16 cellular contexts compared by ENCODE assay signal in genomic region chr9:91483189-91483691, GRCh38. TPM values are rescaled to one million over a fixed set of nuclear protein-coding genes. Genes with fewer than 3 reads are reported as not detected.
DNase-seq lines count a peak whose midpoint lies in the region; ATAC-seq, FAIRE-seq and TF ChIP-seq lines count a peak whose summit lies in the region.
"Had no signal": no experiment of that assay in that cellular context is flagged by ENCODE, and none has a peak within 500 bp of the region (broad histone marks: within the 10 kb centered on the region; RNA-seq: fewer than 3 reads in every experiment).

No MANE protein-coding gene starts in this region.

- 73% methylated on average over 3 of the region's 5 CpGs; no CpG with 5 or more reads in 1 of the 2 experiments for WGBS in IMR-90 (ENCODE audit: extremely low coverage in 2 of 2, insufficient read length in 1 of 2), 2 experiments

- 0 out of 3 replicates have a peak overlapping the region, but pooled peaks have one; percentile 58 for H2BK15ac ChIP-seq in IMR-90 (ENCODE audit: low read depth, low read length)

- peak overlapping the region in 1 of 2 experiments; percentile 35; a peak in 2 of 4 replicates for H4K8ac ChIP-seq in IMR-90 (ENCODE audit: low read depth in 2 of 2, low read length in 2 of 2)

- FAIRE-seq in GM12891 (lab: Jason Lieb, UNC) = no peak

- no peak overlapping the region for H2AK5ac ChIP-seq in IMR-90 (ENCODE audit: low read depth, low read length)

- peaks cover 10% of the 10 kb centered on the region for H3K4me1 ChIP-seq in IMR-90 (ENCODE audit: control insufficient read depth, insufficient read depth, low read length)
- H3K4me1 ChIP-seq in fibroblast of lung (ENCODE audit: control insufficient read depth, extremely low read depth, insufficient read depth, low read length) = no peaks in the 10 kb centered on the region
- peaks cover 8 to 35% of the 10 kb centered on the region in 2 donors for H3K4me1 ChIP-seq in thoracic aorta (ENCODE audit: control insufficient read depth in 1 of 2, low read depth in 2 of 2)
- no peaks in the 10 kb centered on the region for H3K4me1 ChIP-seq in breast epithelium

- H3K36me3 ChIP-seq in IMR-90 (ENCODE audit: control insufficient read depth, insufficient read depth, low read length) = no peaks in the 10 kb centered on the region
- H3K36me3 ChIP-seq in fibroblast of lung (ENCODE audit: control insufficient read depth, insufficient read depth, low read length) = no peaks in the 10 kb centered on the region
- no peaks in the 10 kb centered on the region for H3K36me3 ChIP-seq in thoracic aorta
- H3K36me3 ChIP-seq in breast epithelium = no peaks in the 10 kb centered on the region

- H3K9me3 ChIP-seq in IMR-90 (ENCODE audit: control insufficient read depth, insufficient read depth, low read length) = no peaks in the 10 kb centered on the region
- no peaks in the 10 kb centered on the region for H3K9me3 ChIP-seq in fibroblast of lung (ENCODE audit: control insufficient read depth, insufficient read depth, low read depth, low read length)
- no peaks in the 10 kb centered on the region for H3K9me3 ChIP-seq in thoracic aorta
- H3K9me3 ChIP-seq in breast epithelium = no peaks in the 10 kb centered on the region

- H3K14ac ChIP-seq in IMR-90 (replicated peaks; ENCODE audit: low read depth, low read length) = no peak overlapping the region

- dilution Hi-C loops in IMR-90 (cut with HindIII; ENCODE audit: low sequenced_read_pairs, unreplicated experiment) = no loop called here

- peak overlapping the region; percentile 8; the same call in 1 of the 2 replicates for H4K5ac ChIP-seq in IMR-90 (ENCODE audit: low read depth, low read length)

- in situ Hi-C loops in IMR-90 (cut with MboI; ENCODE audit: low sequenced_read_pairs) = no loop called here

- BruUV-seq in IMR-90 (replicated peaks; lab: Mats Ljungman, UMichigan) = no TSS peak

- CTCF ChIA-PET in IMR-90 (lab: Yijun Ruan, JAX) = no interaction called here

- no peaks in the 10 kb centered on the region for H3K4me1 Mint-ChIP-seq in stimulated activated effector memory CD8-positive, alpha-beta T cell treated with anti-CD3 and anti-CD28 coated beads, Interleukin-12 subunit alpha, Interleukin-12 subunit beta, amount 100 ng/mL, for 72 hours
- H3K4me1 Mint-ChIP-seq: activated CD4-positive, alpha-beta T cell treated with anti-CD3 and anti-CD28 coated beads for 36 hours; central memory CD8-positive, alpha-beta T cell; naive thymus-derived CD8-positive, alpha-beta T cell had no signal

- TF ChIP-seq POLR2A in IMR-90 (IDR thresholded peaks at IDR 0.05; ENCODE audit: low read depth, low read length) (no peak), breast epithelium (IDR thresholded peaks at IDR 0.05) (no peak), GM12891 (IDR thresholded peaks at IDR 0.05; ENCODE audit: low read depth, low read length) (no peak)

- H4K20me1 ChIP-seq in IMR-90 (ENCODE audit: insufficient read depth, low read length) (no peaks in the 10 kb centered on the region), fibroblast of lung (ENCODE audit: control insufficient read depth, extremely low read depth, insufficient read depth, low read length) (no peaks in the 10 kb centered on the region)

- H3K27me3 ChIP-seq in IMR-90 (ENCODE audit: control insufficient read depth, insufficient read depth, low read length) (no peaks in the 10 kb centered on the region), fibroblast of lung (ENCODE audit: control insufficient read depth, insufficient read depth, low read length) (no peaks in the 10 kb centered on the region), thoracic aorta (replicated peaks; ENCODE audit: insufficient read depth) (no peaks in the 10 kb centered on the region), breast epithelium (no peaks in the 10 kb centered on the region)

- no peak overlapping the region for H4K91ac ChIP-seq in IMR-90 (ENCODE audit: insufficient read depth, low read depth, low read length)

- no peak overlapping the region for H3K27ac Mint-ChIP-seq in stimulated activated effector memory CD8-positive, alpha-beta T cell treated with anti-CD3 and anti-CD28 coated beads, Interleukin-12 subunit alpha, Interleukin-12 subunit beta, amount 100 ng/mL, for 72 hours
- H3K27ac Mint-ChIP-seq: activated CD4-positive, alpha-beta T cell treated with anti-CD3 and anti-CD28 coated beads for 36 hours; activated T-helper 2 cell treated with anti-CD3 and anti-CD28 coated beads, Interferon-gamma antibody, Interleukin-2, Interleukin-4, amounts not matched to agents 10 μg/mL and 5 μg/mL and 100 μg/mL, durations not matched to agents 14 hours and 24 hours and 36 hours; CD8-positive, alpha-beta T cell; naive thymus-derived CD8-positive, alpha-beta T cell had no signal

- no peaks in the 10 kb centered on the region for H3K9me1 ChIP-seq in IMR-90 (ENCODE audit: insufficient read depth, low read length)

- H3K18ac ChIP-seq in IMR-90 (ENCODE audit: low read depth, low read length) = peak overlapping the region; percentile 6; the same call in 1 of the 2 replicates

- H2AK9ac ChIP-seq in IMR-90 (replicated peaks; ENCODE audit: low read depth, low read length, poor library complexity) = no peak overlapping the region

- H2BK120ac ChIP-seq in IMR-90 (ENCODE audit: low read depth, low read length) = peak overlapping the region; percentile 3; the same call in 1 of the 2 replicates

- no peaks in the 10 kb centered on the region for H3K79me2 ChIP-seq in fibroblast of lung (ENCODE audit: control insufficient read depth, insufficient read depth, low read length)

- H3K4me2 ChIP-seq in IMR-90 (ENCODE audit: low read depth, low read length) = no peak overlapping the region
- H3K4me2 ChIP-seq in fibroblast of lung (ENCODE audit: extremely low read depth, insufficient read depth, low read length) = peak overlapping the region; percentile 45

- H2BK20ac ChIP-seq in IMR-90 (ENCODE audit: low read depth, low read length) = peak overlapping the region; percentile 39

- no peaks in the 10 kb centered on the region for H3K79me1 ChIP-seq in IMR-90 (ENCODE audit: low read depth in 1 of 2, low read length in 2 of 2)

- DNase-seq in IMR-90 (peak; percentile 47), fibroblast of lung (ENCODE audit: low read depth in 2 of 2) (peak; percentile 22 to 74), myocyte (ENCODE audit: low read depth) (peak; percentile 96), thoracic aorta (ENCODE audit: low spot score) (peak; percentile 63), breast epithelium (ENCODE audit: low spot score in 2 of 2) (no peak), GM12891 (ENCODE audit: insufficient read length, low spot score) (no peak)
- no peak for DNase-seq in stimulated activated effector memory CD8-positive, alpha-beta T cell treated with anti-CD3 and anti-CD28 coated beads, Interleukin-12 subunit alpha, Interleukin-12 subunit beta, amount 100 ng/mL, for 72 hours (ENCODE audit: low spot score in 2 of 2)
- DNase-seq: activated CD4-positive, alpha-beta T cell treated with anti-CD3 and anti-CD28 coated beads for 36 hours; CD8-positive, alpha-beta T cell; erythroblast; immature natural killer cell; naive thymus-derived CD8-positive, alpha-beta T cell; stimulated activated CD8-positive, alpha-beta memory T cell treated with anti-CD3 and anti-CD28 coated beads, Interleukin-4, amount 100 ng/mL, for 48 hours had no signal

- H3K56ac ChIP-seq in IMR-90 (ENCODE audit: extremely low read depth, insufficient read depth, low read length) = no peak overlapping the region

- H3K4me3 Mint-ChIP-seq in stimulated activated effector memory CD8-positive, alpha-beta T cell treated with anti-CD3 and anti-CD28 coated beads, Interleukin-12 subunit alpha, Interleukin-12 subunit beta, amount 100 ng/mL, for 72 hours = no peak overlapping the region
- H3K4me3 Mint-ChIP-seq: activated CD4-positive, alpha-beta T cell treated with anti-CD3 and anti-CD28 coated beads for 36 hours; CD8-positive, alpha-beta T cell; central memory CD8-positive, alpha-beta T cell; immature natural killer cell; naive thymus-derived CD8-positive, alpha-beta T cell had no signal

- intact Hi-C loops in IMR-90 (cut with micrococcal nuclease) (loop anchor here (5.0 kb wide), 1 partner anchor 56 kb away; no protein-coding TSS in a partner anchor), breast epithelium (cut with DNase I; ENCODE audit: low total_unique reads) (no loop called here)

- TF ChIP-seq CTCF in IMR-90 (conservative IDR thresholded peaks at IDR 0.05; ENCODE audit: low read depth, low read length) (no peak), fibroblast of lung (conservative IDR thresholded peaks at IDR 0.05 in 1 of 2, IDR thresholded peaks at IDR 0.05 in 1 of 2; ENCODE audit: low read depth in 1 of 2, low read length in 2 of 2) (no peak), thoracic aorta (IDR thresholded peaks at IDR 0.05) (no peak), breast epithelium (IDR thresholded peaks at IDR 0.05) (no peak)

- no peak overlapping the region for H3K9ac ChIP-seq in IMR-90 (ENCODE audit: low read depth, low read length)
- no peak overlapping the region for H3K9ac ChIP-seq in fibroblast of lung (ENCODE audit: insufficient read depth, low read length)

- H3K4me3 ChIP-seq in IMR-90 (ENCODE audit: insufficient read depth, low read depth, low read length) (no peak overlapping the region), fibroblast of lung (replicated peaks in 1 of 4; ENCODE audit: control extremely low read depth in 1 of 4, insufficient read depth in 1 of 4, low read depth in 3 of 4, low read length in 4 of 4) (no peak overlapping the region), thoracic aorta (peak overlapping the region; percentile 4), breast epithelium (no peak overlapping the region)

- TF ChIP-seq RAD21 in IMR-90 (IDR thresholded peaks at IDR 0.05; ENCODE audit: low read length) = no peak

- no peak overlapping the region for H2BK5ac ChIP-seq in IMR-90 (ENCODE audit: low read depth, low read length, poor library complexity, severe bottlenecking)

- H3K36me3 Mint-ChIP-seq in stimulated activated effector memory CD8-positive, alpha-beta T cell treated with anti-CD3 and anti-CD28 coated beads, Interleukin-12 subunit alpha, Interleukin-12 subunit beta, amount 100 ng/mL, for 72 hours = no peaks in the 10 kb centered on the region
- H3K36me3 Mint-ChIP-seq: CD8-positive, alpha-beta T cell; immature natural killer cell; naive thymus-derived CD8-positive, alpha-beta T cell had no signal

- peak; percentile 52 for ATAC-seq in IMR-90 (ENCODE audit: low read depth)
- peak; percentile 85 for ATAC-seq in thoracic aorta (ENCODE audit: insufficient number of reproducible peaks, low FRiP score, low read depth)
- ATAC-seq in HG02571 (IDR thresholded peaks at IDR 0.05; ENCODE audit: unreplicated experiment) = no peak
- ATAC-seq in stimulated activated effector memory CD8-positive, alpha-beta T cell treated with anti-CD3 and anti-CD28 coated beads, Interleukin-12 subunit alpha, Interleukin-12 subunit beta, amount 100 ng/mL, for 72 hours = no peak
- ATAC-seq: activated CD4-positive, alpha-beta T cell treated with anti-CD3 and anti-CD28 coated beads for 36 hours; CD8-positive, alpha-beta T cell; naive thymus-derived CD8-positive, alpha-beta T cell had no signal

- H3K23ac ChIP-seq in IMR-90 (ENCODE audit: low read depth, low read length) = no peak overlapping the region

- H3K9me3 Mint-ChIP-seq in stimulated activated effector memory CD8-positive, alpha-beta T cell treated with anti-CD3 and anti-CD28 coated beads, Interleukin-12 subunit alpha, Interleukin-12 subunit beta, amount 100 ng/mL, for 72 hours = no peaks in the 10 kb centered on the region
- H3K9me3 Mint-ChIP-seq: activated T-helper 2 cell treated with anti-CD3 and anti-CD28 coated beads, Interferon-gamma antibody, Interleukin-2, Interleukin-4, amounts not matched to agents 10 μg/mL and 5 μg/mL and 100 μg/mL, durations not matched to agents 14 hours and 24 hours and 36 hours; CD8-positive, alpha-beta T cell; central memory CD8-positive, alpha-beta T cell; immature natural killer cell; naive thymus-derived CD8-positive, alpha-beta T cell had no signal

- 0 out of 2 replicates have a peak overlapping the region, but pooled peaks have one; percentile 15 for H3K4ac ChIP-seq in IMR-90 (ENCODE audit: low read depth, low read length)

- H3K27ac ChIP-seq in IMR-90 (ENCODE audit: insufficient read depth, low read length) (no peak overlapping the region), fibroblast of lung (ENCODE audit: insufficient read depth, low read length) (peak overlapping the region; percentile 23), thoracic aorta (peak overlapping the region; percentile 73 to 82), breast epithelium (peak overlapping the region in 1 of 2 donors; percentile 70)

- POLR2A ChIA-PET in IMR-90 (lab: Charles Lee; ENCODE audit: unreplicated experiment) = interaction anchor here (0.6 kb wide), 1 partner anchor 82 kb away, joined by 4 read pairs; no protein-coding TSS in a partner anchor

- H2AFZ ChIP-seq in IMR-90 (replicated peaks; ENCODE audit: low read length, poor library complexity) = peak overlapping the region; percentile 69
- peak overlapping the region; percentile 43 for H2AFZ ChIP-seq in fibroblast of lung (ENCODE audit: low read length)

RNA-seq across cellular contexts. Expression of gene NFIL3, which starts 59.6 kb away (rescaled TPM):
- 27.6 and 29.4 TPM in 2 replicates for total RNA-seq in IMR-90 (2012; rRNA removed)
- polyA plus RNA-seq in IMR-90 (2012; rRNA removed) = 20.8 and 27.7 TPM in 2 replicates
- 11.9 and 12.8 TPM in 2 replicates for polyA plus RNA-seq in IMR-90 (2012; cell fraction: cytosol; rRNA removed)
- polyA plus RNA-seq in IMR-90 (2012; cell fraction: nucleus; rRNA removed; ENCODE audit: low replicate concordance) = 6.6 and 66.1 TPM in 2 replicates
- 62.3 and 70.1 TPM in 2 replicates for total RNA-seq in fibroblast of lung
- polyA plus RNA-seq in fibroblast of lung = 43.2 and 58.7 TPM in 2 replicates
- 38.6 and 47.1 TPM in 2 replicates for polyA plus RNA-seq in fibroblast of lung (2012)
- 5.3 and 7.1 TPM in 2 replicates for polyA minus RNA-seq in fibroblast of lung (ENCODE audit: low replicate concordance)
- total RNA-seq in myocyte = 3.2 and 11.4 TPM in 2 replicates
- 11.0 TPM for polyA plus RNA-seq in myocyte (2012)
- 10 to 100 TPM; 24.6 to 57.8 TPM for total RNA-seq in thoracic aorta
- total RNA-seq in breast epithelium = 10 to 100 TPM; 65.1 to 87.2 (median 74.9) TPM
- polyA plus RNA-seq in GM12891 (2012; ENCODE audit: low read depth, missing spikeins) = 2.5 TPM

Comparison
In these comparisons a context has a peak if more than half of its experiments do, and no peak if none do; other contexts are left out.
1. ATAC-seq: peak in IMR-90 (single experiment) and thoracic aorta (single experiment); none in HG02571 (single experiment) and stimulated activated effector memory CD8-positive, alpha-beta T cell treated with anti-CD3 and anti-CD28 coated beads, Interleukin-12 subunit alpha, Interleukin-12 subunit beta, amount 100 ng/mL, for 72 hours (single experiment).
2. DNase-seq: peak in IMR-90 (single experiment), fibroblast of lung (2 of 2), myocyte (single experiment) and thoracic aorta (single experiment); none in breast epithelium (0 of 2), stimulated activated effector memory CD8-positive, alpha-beta T cell treated with anti-CD3 and anti-CD28 coated beads, Interleukin-12 subunit alpha, Interleukin-12 subunit beta, amount 100 ng/mL, for 72 hours (0 of 2) and GM12891 (single experiment).